Comparison of ENCODE assay signal across 2 cellular contexts in the genomic region with DNA sequence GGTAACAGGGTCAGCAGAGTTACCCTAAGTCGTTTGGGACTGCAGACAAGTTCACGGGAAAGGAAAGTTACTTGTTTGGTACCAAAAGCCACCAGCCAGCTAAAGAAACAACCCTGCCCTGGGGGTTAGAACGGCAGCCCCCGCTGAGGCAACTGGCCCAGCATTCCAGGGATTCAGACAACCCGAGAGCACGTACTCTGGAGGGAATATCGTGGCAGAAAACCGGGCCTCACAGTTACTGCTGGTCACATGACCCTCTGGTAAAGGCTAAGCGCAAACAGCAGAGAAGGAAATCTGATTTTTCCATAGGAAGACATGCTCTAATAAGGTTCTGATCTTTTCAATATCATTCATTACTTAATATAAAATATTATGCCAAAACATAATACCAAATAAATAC.
TF ChIP-seq lines count a peak whose summit lies in the region.

No MANE protein-coding gene starts in this region.

TF ChIP-seq in GM23338, 12 proteins besides CTCF, POLR2A, EP300 and RAD21:
- TF ChIP-seq NANOG (IDR thresholded peaks at IDR 0.05; ENCODE audit: borderline replicate concordance), result no peak
- no peak for TF ChIP-seq ZNF114 (CRISPR knock-in tag; IDR thresholded peaks at IDR 0.05)
- TF ChIP-seq STAT1 (IDR thresholded peaks at IDR 0.05; ENCODE audit: unreplicated experiment), result no peak
- TF ChIP-seq, protein P1, sequence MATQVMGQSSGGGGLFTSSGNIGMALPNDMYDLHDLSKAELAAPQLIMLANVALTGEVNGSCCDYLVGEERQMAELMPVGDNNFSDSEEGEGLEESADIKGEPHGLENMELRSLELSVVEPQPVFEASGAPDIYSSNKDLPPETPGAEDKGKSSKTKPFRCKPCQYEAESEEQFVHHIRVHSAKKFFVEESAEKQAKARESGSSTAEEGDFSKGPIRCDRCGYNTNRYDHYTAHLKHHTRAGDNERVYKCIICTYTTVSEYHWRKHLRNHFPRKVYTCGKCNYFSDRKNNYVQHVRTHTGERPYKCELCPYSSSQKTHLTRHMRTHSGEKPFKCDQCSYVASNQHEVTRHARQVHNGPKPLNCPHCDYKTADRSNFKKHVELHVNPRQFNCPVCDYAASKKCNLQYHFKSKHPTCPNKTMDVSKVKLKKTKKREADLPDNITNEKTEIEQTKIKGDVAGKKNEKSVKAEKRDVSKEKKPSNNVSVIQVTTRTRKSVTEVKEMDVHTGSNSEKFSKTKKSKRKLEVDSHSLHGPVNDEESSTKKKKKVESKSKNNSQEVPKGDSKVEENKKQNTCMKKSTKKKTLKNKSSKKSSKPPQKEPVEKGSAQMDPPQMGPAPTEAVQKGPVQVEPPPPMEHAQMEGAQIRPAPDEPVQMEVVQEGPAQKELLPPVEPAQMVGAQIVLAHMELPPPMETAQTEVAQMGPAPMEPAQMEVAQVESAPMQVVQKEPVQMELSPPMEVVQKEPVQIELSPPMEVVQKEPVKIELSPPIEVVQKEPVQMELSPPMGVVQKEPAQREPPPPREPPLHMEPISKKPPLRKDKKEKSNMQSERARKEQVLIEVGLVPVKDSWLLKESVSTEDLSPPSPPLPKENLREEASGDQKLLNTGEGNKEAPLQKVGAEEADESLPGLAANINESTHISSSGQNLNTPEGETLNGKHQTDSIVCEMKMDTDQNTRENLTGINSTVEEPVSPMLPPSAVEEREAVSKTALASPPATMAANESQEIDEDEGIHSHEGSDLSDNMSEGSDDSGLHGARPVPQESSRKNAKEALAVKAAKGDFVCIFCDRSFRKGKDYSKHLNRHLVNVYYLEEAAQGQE (IDR thresholded peaks at IDR 0.05; ENCODE audit: unreplicated experiment), result no peak
- no peak for TF ChIP-seq ZNF331 (CRISPR knock-in tag; IDR thresholded peaks at IDR 0.05; ENCODE audit: low read depth)
- TF ChIP-seq, protein P2, sequence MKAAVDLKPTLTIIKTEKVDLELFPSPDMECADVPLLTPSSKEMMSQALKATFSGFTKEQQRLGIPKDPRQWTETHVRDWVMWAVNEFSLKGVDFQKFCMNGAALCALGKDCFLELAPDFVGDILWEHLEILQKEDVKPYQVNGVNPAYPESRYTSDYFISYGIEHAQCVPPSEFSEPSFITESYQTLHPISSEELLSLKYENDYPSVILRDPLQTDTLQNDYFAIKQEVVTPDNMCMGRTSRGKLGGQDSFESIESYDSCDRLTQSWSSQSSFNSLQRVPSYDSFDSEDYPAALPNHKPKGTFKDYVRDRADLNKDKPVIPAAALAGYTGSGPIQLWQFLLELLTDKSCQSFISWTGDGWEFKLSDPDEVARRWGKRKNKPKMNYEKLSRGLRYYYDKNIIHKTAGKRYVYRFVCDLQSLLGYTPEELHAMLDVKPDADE (IDR thresholded peaks at IDR 0.05), result no peak

TF ChIP-seq in IMR-90, 13 proteins besides CTCF, POLR2A, EP300 and RAD21:
- TF ChIP-seq RFX5 (IDR thresholded peaks at IDR 0.05; ENCODE audit: low read depth, low read length) (no peak), NFE2L2 (IDR thresholded peaks at IDR 0.05; ENCODE audit: low read depth, low read length) (no peak), MAZ (IDR thresholded peaks at IDR 0.05; ENCODE audit: borderline replicate concordance, low read depth, low read length) (no peak), SMC3 (IDR thresholded peaks at IDR 0.05; ENCODE audit: low read depth, low read length) (no peak), BHLHE40 (IDR thresholded peaks at IDR 0.05; ENCODE audit: low read depth, low read length) (no peak), CHD1 (IDR thresholded peaks at IDR 0.05; ENCODE audit: low read depth, low read length) (no peak)
- TF ChIP-seq, protein P3, sequence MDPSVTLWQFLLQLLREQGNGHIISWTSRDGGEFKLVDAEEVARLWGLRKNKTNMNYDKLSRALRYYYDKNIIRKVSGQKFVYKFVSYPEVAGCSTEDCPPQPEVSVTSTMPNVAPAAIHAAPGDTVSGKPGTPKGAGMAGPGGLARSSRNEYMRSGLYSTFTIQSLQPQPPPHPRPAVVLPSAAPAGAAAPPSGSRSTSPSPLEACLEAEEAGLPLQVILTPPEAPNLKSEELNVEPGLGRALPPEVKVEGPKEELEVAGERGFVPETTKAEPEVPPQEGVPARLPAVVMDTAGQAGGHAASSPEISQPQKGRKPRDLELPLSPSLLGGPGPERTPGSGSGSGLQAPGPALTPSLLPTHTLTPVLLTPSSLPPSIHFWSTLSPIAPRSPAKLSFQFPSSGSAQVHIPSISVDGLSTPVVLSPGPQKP (IDR thresholded peaks at IDR 0.05; ENCODE audit: borderline replicate concordance, low read depth, low read length), result no peak
